Comparison of ENCODE assay signal across 1 cellular context in genomic region chr1:234914606-234915290, GRCh38.
TF ChIP-seq lines count a peak whose summit lies in the region.

No MANE protein-coding gene starts in this region.

TF ChIP-seq in IMR-90, 13 proteins besides CTCF, POLR2A, EP300 and RAD21 (continued from another document):
- no peak for TF ChIP-seq ELK1 (IDR thresholded peaks at IDR 0.05; ENCODE audit: borderline replicate concordance, low read depth, low read length)
- no peak for TF ChIP-seq MXI1 (IDR thresholded peaks at IDR 0.05; ENCODE audit: borderline replicate concordance, low read depth, low read length)
- no peak for TF ChIP-seq NFE2L2 (IDR thresholded peaks at IDR 0.05; ENCODE audit: low read depth, low read length)
- no peak for TF ChIP-seq SMC3 (IDR thresholded peaks at IDR 0.05; ENCODE audit: low read depth, low read length)
- no peak for TF ChIP-seq USF2 (IDR thresholded peaks at IDR 0.05; ENCODE audit: low read depth, low read length)
- no peak for TF ChIP-seq FOS (IDR thresholded peaks at IDR 0.05; ENCODE audit: low read depth, low read length)
